16 cellular contexts compared by ENCODE assay signal in genomic region chr1:2482588-2482987, GRCh38. TPM values are rescaled to one million over a fixed set of nuclear protein-coding genes. Genes with fewer than 3 reads are reported as not detected.
DNase-seq lines count a peak whose midpoint lies in the region; ATAC-seq and TF ChIP-seq lines count a peak whose summit lies in the region.
"Had no signal": no experiment of that assay in that cellular context is flagged by ENCODE, and none has a peak within 500 bp of the region (broad histone marks: within the 10 kb centered on the region; RNA-seq: fewer than 3 reads in every experiment).

No MANE protein-coding gene starts in this region.

- DNase-seq in neural progenitor cell (ENCODE audit: low spot score), result peak; percentile 57
- no peak for DNase-seq in activated CD4-positive, alpha-beta T cell treated with anti-CD3 and anti-CD28 coated beads, Interleukin-2, amount 50 U/mL, for 4 hours
- DNase-seq in occipital lobe (lab: John Stamatoyannopoulos, UW), result no peak
- DNase-seq: Calu3; CD4-positive, alpha-beta T cell; Kasumi-1; NCI-H1105 treated with DMSO at 0.1 percent for 48 hours; NCI-H187; NCI-H446; NCI-H748 treated with DMSO at 0.1 percent for 48 hours had no signal

- TF ChIP-seq CTCF in VCaP (conservative IDR thresholded peaks at IDR 0.05) (no peak), neural progenitor cell (IDR thresholded peaks at IDR 0.05) (no peak)

- H3K9me3 ChIP-seq in BLaER1 treated with 17β-estradiol and CSF1 and Interleukin-3, amounts not matched to agents 10 nM and 100 nM (replicated peaks in 1 of 11), result no peaks in the 10 kb centered on the region
- H3K9me3 ChIP-seq in neural progenitor cell (ENCODE audit: low read depth), result no peaks in the 10 kb centered on the region

- H3K9me3 Mint-ChIP-seq in neural progenitor cell, result peaks cover 7% of the 10 kb centered on the region
- H3K9me3 Mint-ChIP-seq: CD4-positive, alpha-beta T cell had no signal

- H3K27ac ChIP-seq in BLaER1 treated with 17β-estradiol and CSF1 and Interleukin-3, amounts not matched to agents 10 nM and 100 nM, result no peak overlapping the region
- H3K27ac ChIP-seq in VCaP, result peak overlapping the region; percentile 98
- H3K27ac ChIP-seq in neural progenitor cell, result no peak overlapping the region

- H3K4me1 Mint-ChIP-seq in neural progenitor cell, result no peaks in the 10 kb centered on the region

- H3K36me3 Mint-ChIP-seq in neural progenitor cell, result no peaks in the 10 kb centered on the region

- no peak overlapping the region for H3K4me3 ChIP-seq in BLaER1 treated with 17β-estradiol and CSF1 and Interleukin-3, amounts not matched to agents 10 nM and 100 nM
- H3K4me3 ChIP-seq in neural progenitor cell, result no peak overlapping the region

- no peak overlapping the region for H3K4me3 Mint-ChIP-seq in neural progenitor cell
- H3K4me3 Mint-ChIP-seq: CD4-positive, alpha-beta T cell had no signal

- no peaks in the 10 kb centered on the region for H3F3A ChIP-seq in neural progenitor cell (ENCODE audit: low read depth)

- no peak overlapping the region; a peak in 1 of 22 replicates for H3K9ac ChIP-seq in BLaER1 treated with 17β-estradiol and CSF1 and Interleukin-3, amounts not matched to agents 10 nM and 100 nM
- no peak overlapping the region for H3K9ac ChIP-seq in neural progenitor cell

- ATAC-seq in HG03432 (IDR thresholded peaks at IDR 0.05; ENCODE audit: unreplicated experiment), result no peak

- no peaks in the 10 kb centered on the region for H3K36me3 ChIP-seq in BLaER1 treated with 17β-estradiol and CSF1 and Interleukin-3, amounts not matched to agents 10 nM and 100 nM
- no peaks in the 10 kb centered on the region for H3K36me3 ChIP-seq in neural progenitor cell

- H3K79me2 ChIP-seq in neural progenitor cell (ENCODE audit: low read depth), result no peaks in the 10 kb centered on the region

- no peaks in the 10 kb centered on the region for H3K27me3 ChIP-seq in BLaER1 treated with 17β-estradiol and CSF1 and Interleukin-3, amounts not matched to agents 10 nM and 100 nM
- no peaks in the 10 kb centered on the region for H3K27me3 ChIP-seq in neural progenitor cell

- no peak for TF ChIP-seq EP300 in Ishikawa (IDR thresholded peaks at IDR 0.05; ENCODE audit: borderline replicate concordance)

- no peak for TF ChIP-seq RAD21 in Ishikawa (IDR thresholded peaks at IDR 0.05; ENCODE audit: low read depth)

- peak overlapping the region; percentile 52 to 99 (median 73) for H3K4me2 ChIP-seq in BLaER1 treated with 17β-estradiol and CSF1 and Interleukin-3, amounts not matched to agents 10 nM and 100 nM
- no peak overlapping the region for H3K4me2 ChIP-seq in neural progenitor cell

- H3K27me3 Mint-ChIP-seq in neural progenitor cell (ENCODE audit: insufficient read depth, low read depth), result peaks cover 3% of the 10 kb centered on the region
- H3K27me3 Mint-ChIP-seq: CD4-positive, alpha-beta T cell had no signal

- H3K4me1 ChIP-seq in BLaER1 treated with 17β-estradiol and CSF1 and Interleukin-3, amounts not matched to agents 10 nM and 100 nM, result peaks cover 28 to 61% (median 58%) of the 10 kb centered on the region in 10 experiments
- peaks cover 7% of the 10 kb centered on the region for H3K4me1 ChIP-seq in neural progenitor cell

- peaks cover 0 to 72% (median 23%) of the 10 kb centered on the region in 11 experiments; a peak in 14 of 22 replicates for H4K20me1 ChIP-seq in BLaER1 treated with 17β-estradiol and CSF1 and Interleukin-3, amounts not matched to agents 10 nM and 100 nM
- no peaks in the 10 kb centered on the region for H4K20me1 ChIP-seq in neural progenitor cell (ENCODE audit: low read depth)

- H3K27ac Mint-ChIP-seq in neural progenitor cell, result no peak overlapping the region
- H3K27ac Mint-ChIP-seq: CD4-positive, alpha-beta T cell had no signal

- H2AFZ ChIP-seq in neural progenitor cell (replicated peaks), result no peak overlapping the region

TF ChIP-seq in Ishikawa, 13 proteins besides CTCF, POLR2A, EP300 and RAD21:
- no peak for TF ChIP-seq FOXM1 (IDR thresholded peaks at IDR 0.05; ENCODE audit: borderline replicate concordance, low read depth)
- no peak for TF ChIP-seq CEBPB (IDR thresholded peaks at IDR 0.05)
- TF ChIP-seq MAX (IDR thresholded peaks at IDR 0.05), result no peak
- no peak for TF ChIP-seq EGR1 (IDR thresholded peaks at IDR 0.05)
- no peak for TF ChIP-seq ZBTB7A (IDR thresholded peaks at IDR 0.05; ENCODE audit: low read depth)
- no peak for TF ChIP-seq YY1 (IDR thresholded peaks at IDR 0.05; ENCODE audit: low read depth)
- no peak for TF ChIP-seq TCF12 (IDR thresholded peaks at IDR 0.05; ENCODE audit: low read depth)
- peak; percentile 97 for TF ChIP-seq REST (IDR thresholded peaks at IDR 0.05; ENCODE audit: low read depth)

RNA-seq across cellular contexts. Expression of gene PLCH2, which starts 6.5 kb away (rescaled TPM):
- 0.54 and 2.0 TPM in 2 replicates for total RNA-seq in neural progenitor cell (ENCODE audit: low replicate concordance)
- total RNA-seq in occipital lobe, result 4.2 TPM
- total RNA-seq: A673 had no signal

RNA-seq across cellular contexts. Expression of gene PANK4, which starts 43.8 kb away (rescaled TPM):
- total RNA-seq in neural progenitor cell (ENCODE audit: low replicate concordance), result 30.6 and 53.9 TPM in 2 replicates
- total RNA-seq in occipital lobe, result 26.0 TPM

RNA-seq across cellular contexts. Expression of gene HES5, which starts 47.5 kb away (rescaled TPM):
- 6.4 and 28.2 TPM in 2 replicates for total RNA-seq in neural progenitor cell (ENCODE audit: low replicate concordance)
- total RNA-seq in occipital lobe, result 25.4 TPM
- total RNA-seq: A673; Calu3; CD4-positive, alpha-beta T cell; G401 had no signal
